Comparison of ENCODE assay signal across 8 cellular contexts in the genomic region with DNA sequence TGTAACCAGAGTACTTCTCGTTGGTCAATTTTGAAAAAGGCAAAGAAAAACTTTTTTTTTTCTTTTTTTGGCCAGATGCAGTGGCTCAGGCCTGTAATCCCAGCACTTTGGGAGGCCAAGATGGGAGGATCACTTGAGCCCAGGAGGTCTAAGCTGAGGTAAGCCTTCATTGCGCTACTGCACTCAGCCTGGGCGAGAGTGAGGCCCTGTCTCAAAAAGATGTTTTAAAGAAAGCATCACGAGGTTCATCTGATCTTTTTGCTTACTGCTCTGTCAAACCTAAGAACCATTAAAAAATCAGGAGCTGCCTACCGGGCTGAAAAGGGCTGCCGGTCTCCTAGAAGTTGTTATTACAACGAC. TPM values are rescaled to one million over a fixed set of nuclear protein-coding genes. Genes with fewer than 3 reads are reported as not detected.
DNase-seq lines count a peak whose midpoint lies in the region; ATAC-seq and TF ChIP-seq lines count a peak whose summit lies in the region.

No MANE protein-coding gene starts in this region.

- H3K4me1 Mint-ChIP-seq in memory B cell, result peaks cover 14% of the 10 kb centered on the region

- peak overlapping the region; percentile 80 for H3K9ac ChIP-seq in DND-41 (ENCODE audit: low read depth, low read length)

- H3K4me1 ChIP-seq in DND-41 (ENCODE audit: insufficient read depth, low read length), result peaks cover 25% of the 10 kb centered on the region
- no peaks in the 10 kb centered on the region for H3K4me1 ChIP-seq in uterus

- H3K27me3 ChIP-seq in DND-41 (ENCODE audit: insufficient read depth, low read length, poor library complexity) (no peaks in the 10 kb centered on the region), uterus (no peaks in the 10 kb centered on the region)

- peak overlapping the region; percentile 86 for H3K4me2 ChIP-seq in DND-41 (ENCODE audit: insufficient read depth, low read length)

- peak overlapping the region; percentile 96 for H3K27ac Mint-ChIP-seq in memory B cell

- TF ChIP-seq POLR2A in uterus (IDR thresholded peaks at IDR 0.05), result no peak

- H4K20me1 ChIP-seq in DND-41 (ENCODE audit: insufficient read depth, low read length), result no peaks in the 10 kb centered on the region

- H3K36me3 ChIP-seq in DND-41 (ENCODE audit: insufficient read depth, low read length) (peaks cover 40% of the 10 kb centered on the region), uterus (no peaks in the 10 kb centered on the region)

- DNase-seq in DND-41, result no peak
- DNase-seq in astrocyte of the spinal cord (ENCODE audit: low read depth, low spot score), result no peak
- no peak for DNase-seq in memory B cell (ENCODE audit: low spot score in 2 of 2)
- no peak for DNase-seq in uterus
- DNase-seq in activated effector memory CD4-positive, alpha-beta T cell treated with anti-CD3 and anti-CD28 coated beads, Interleukin-2, amount 50 U/mL, for 16 hours, result no peak
- DNase-seq in OCI-M1 (lab: John Stamatoyannopoulos, UW), result no peak
- DNase-seq in SW480 (ENCODE audit: low spot score), result no peak

- TF ChIP-seq CTCF in DND-41 (IDR thresholded peaks at IDR 0.05; ENCODE audit: borderline replicate concordance, extremely low read depth, low read length, poor library complexity, severe bottlenecking) (no peak), astrocyte of the spinal cord (IDR thresholded peaks at IDR 0.05; ENCODE audit: low read depth, low read length) (no peak), uterus (IDR thresholded peaks at IDR 0.05) (no peak)

- ATAC-seq in DND-41 (ENCODE audit: insufficient read depth, low read depth) (peak; percentile 5; the same call in 1 of the 3 replicates), HG02973 (IDR thresholded peaks at IDR 0.05; ENCODE audit: unreplicated experiment) (peak; percentile 7), memory B cell (ENCODE audit: low read depth) (no peak)

- no peaks in the 10 kb centered on the region for H3K9me3 Mint-ChIP-seq in memory B cell

- H3K36me3 Mint-ChIP-seq in memory B cell, result peaks cover 16% of the 10 kb centered on the region

- peaks cover 21% of the 10 kb centered on the region for H3K79me2 ChIP-seq in DND-41 (ENCODE audit: insufficient read depth, low read length)

- peak overlapping the region; percentile 97 for H3K27ac ChIP-seq in DND-41 (ENCODE audit: low read length)
- H3K27ac ChIP-seq in uterus, result peak overlapping the region; percentile 90 to 95

- peak overlapping the region; percentile 98 for H2AFZ ChIP-seq in DND-41 (ENCODE audit: low read depth, low read length)

- H3K4me3 ChIP-seq in DND-41 (ENCODE audit: low read depth in 1 of 2, low read length in 2 of 2), result peak overlapping the region; percentile 36 to 80
- peak overlapping the region; percentile 70 for H3K4me3 ChIP-seq in astrocyte of the spinal cord (ENCODE audit: low read depth, low read length)
- H3K4me3 ChIP-seq in uterus, result peak overlapping the region; percentile 79 to 82

- in situ Hi-C loops in astrocyte of the spinal cord (cut with HindIII; ENCODE audit: low sequenced_read_pairs), result no loop called here

- H3K9me3 ChIP-seq in DND-41 (ENCODE audit: insufficient read depth, low read length, severe bottlenecking) (no peaks in the 10 kb centered on the region), uterus (no peaks in the 10 kb centered on the region)

- intact Hi-C loops in uterus (cut with DNase I; ENCODE audit: low total_unique reads), result no loop called here

- peak overlapping the region; percentile 91 for H3K4me3 Mint-ChIP-seq in memory B cell

- H3K27me3 Mint-ChIP-seq in memory B cell, result no peaks in the 10 kb centered on the region

RNA-seq across cellular contexts. Expression of a gene that starts 0.6 kb away (rescaled TPM):
- total RNA-seq in uterus, result 10 to 100 TPM in 2 of 4 donors, 1 to 10 TPM in 2; 2.3 to 35.7 (median 12.2) TPM
